ENCODE assay signal across 1 cellular context in genomic region chr12:51082561-51083139, GRCh38.
A peak's percentile ranks its signal among the peaks of the same experiment; 100 is the strongest.
TF ChIP-seq lines count a peak whose summit lies in the region.

No MANE protein-coding gene starts in this region.

TF ChIP-seq in H1, 55 proteins besides CTCF, POLR2A, EP300 and RAD21:
- 0 out of 4 replicates have a peak, but pooled peaks of 1 of the 2 experiments have one; percentile 26 for TF ChIP-seq SIN3A (conservative IDR thresholded peaks at IDR 0.05 in 1 of 2, IDR thresholded peaks at IDR 0.05 in 1 of 2; ENCODE audit: low read depth in 1 of 2, low read length in 2 of 2)
- 0 out of 2 replicates have a peak, but pooled peaks have one; percentile 59 for TF ChIP-seq POLR2AphosphoS5 (IDR thresholded peaks at IDR 0.05; ENCODE audit: low read depth, low read length)
- no peak for TF ChIP-seq TAF1 (IDR thresholded peaks at IDR 0.05; ENCODE audit: low read depth, low read length)
- TF ChIP-seq KDM4A (IDR thresholded peaks at IDR 0.05; ENCODE audit: low read depth, low read length, severe bottlenecking) = peak; percentile 84
